ENCODE assay signal across 3 cellular contexts in genomic region chr1:147169171-147169570, GRCh38.
A peak's percentile ranks its signal among the peaks of the same experiment; 100 is the strongest.
TF ChIP-seq lines count a peak whose summit lies in the region.

No MANE protein-coding gene starts in this region.

TF ChIP-seq in IMR-90, 13 proteins besides CTCF, POLR2A, EP300 and RAD21:
- TF ChIP-seq MAZ (IDR thresholded peaks at IDR 0.05; ENCODE audit: borderline replicate concordance, low read depth, low read length) (no peak), NFE2L2 (IDR thresholded peaks at IDR 0.05; ENCODE audit: low read depth, low read length) (no peak), CHD1 (IDR thresholded peaks at IDR 0.05; ENCODE audit: low read depth, low read length) (no peak), MXI1 (IDR thresholded peaks at IDR 0.05; ENCODE audit: borderline replicate concordance, low read depth, low read length) (no peak), RFX5 (IDR thresholded peaks at IDR 0.05; ENCODE audit: low read depth, low read length) (no peak), CEBPB (IDR thresholded peaks at IDR 0.05; ENCODE audit: low read depth, low read length) (no peak), USF2 (IDR thresholded peaks at IDR 0.05; ENCODE audit: low read depth, low read length) (no peak), BHLHE40 (IDR thresholded peaks at IDR 0.05; ENCODE audit: low read depth, low read length) (no peak), ELK1 (IDR thresholded peaks at IDR 0.05; ENCODE audit: borderline replicate concordance, low read depth, low read length) (no peak), MAFK (IDR thresholded peaks at IDR 0.05; ENCODE audit: low read depth, low read length) (no peak), FOS (IDR thresholded peaks at IDR 0.05; ENCODE audit: low read depth, low read length) (no peak), SMC3 (IDR thresholded peaks at IDR 0.05; ENCODE audit: low read depth, low read length) (no peak), RCOR1 (IDR thresholded peaks at IDR 0.05; ENCODE audit: insufficient replicate concordance, low read length) (no peak)

TF ChIP-seq in GM12878, 131 proteins besides CTCF, POLR2A, EP300 and RAD21:
- TF ChIP-seq YY1 (IDR thresholded peaks at IDR 0.05; ENCODE audit: low read depth, low read length) (no peak), RUNX3 (IDR thresholded peaks at IDR 0.05; ENCODE audit: low read length) (no peak), STAT1 (conservative IDR thresholded peaks at IDR 0.05) (no peak), NKRF (conservative IDR thresholded peaks at IDR 0.05) (no peak), NFYA (IDR thresholded peaks at IDR 0.05; ENCODE audit: borderline replicate concordance, low read depth, low read length) (no peak), ZZZ3 (IDR thresholded peaks at IDR 0.05; ENCODE audit: control insufficient read depth, insufficient read length, low read depth) (no peak), FOXK2 (IDR thresholded peaks at IDR 0.05) (no peak), YBX1 (IDR thresholded peaks at IDR 0.05) (no peak), MAX (IDR thresholded peaks at IDR 0.05; ENCODE audit: low read depth, low read length) (no peak), IKZF1 (conservative IDR thresholded peaks at IDR 0.05) (no peak), PAX8 (IDR thresholded peaks at IDR 0.05) (no peak), MEF2B (IDR thresholded peaks at IDR 0.05; ENCODE audit: partially characterized antibody, poor library complexity, severe bottlenecking) (no peak), SMC3 (IDR thresholded peaks at IDR 0.05; ENCODE audit: borderline replicate concordance, low read length) (no peak)

TF ChIP-seq in HepG2, 621 proteins besides CTCF, POLR2A, EP300 and RAD21:
- TF ChIP-seq CHCHD3 (CRISPR knock-in tag; IDR thresholded peaks at IDR 0.05) (no peak), GTF2F1 (IDR thresholded peaks at IDR 0.05; ENCODE audit: low read length) (no peak), BCL6 (CRISPR knock-in tag; IDR thresholded peaks at IDR 0.05) (0 out of 2 replicates have a peak, but pooled peaks have one; percentile 18), CAMTA2 (CRISPR knock-in tag; IDR thresholded peaks at IDR 0.05; ENCODE audit: borderline replicate concordance) (no peak), ZNF598 (CRISPR knock-in tag; IDR thresholded peaks at IDR 0.05; ENCODE audit: borderline replicate concordance) (no peak), SUZ12 (IDR thresholded peaks at IDR 0.05; ENCODE audit: low read depth, low read length) (no peak), TCF7L2 (IDR thresholded peaks at IDR 0.05; ENCODE audit: low read depth, low read length) (no peak), SOX13 (IDR thresholded peaks at IDR 0.05) (no peak), SOX13 (CRISPR knock-in tag; conservative IDR thresholded peaks at IDR 0.05 in 1 of 2, IDR thresholded peaks at IDR 0.05 in 1 of 2) (peak in 1 of 2 experiments; percentile 76; a peak in 2 of 4 replicates), CC2D1A (CRISPR knock-in tag; IDR thresholded peaks at IDR 0.05) (no peak), HMGXB4 (CRISPR knock-in tag; IDR thresholded peaks at IDR 0.05; ENCODE audit: borderline replicate concordance in 1 of 2, low read depth in 1 of 2) (0 out of 4 replicates have a peak, but pooled peaks of 1 of the 2 experiments have one; percentile 3), NONO (IDR thresholded peaks at IDR 0.05) (no peak), NONO (CRISPR knock-in tag; conservative IDR thresholded peaks at IDR 0.05) (no peak), SOX5 (CRISPR knock-in tag; IDR thresholded peaks at IDR 0.05; ENCODE audit: borderline replicate concordance) (peak; percentile 35; the same call in 1 of the 2 replicates), ZNF280D (CRISPR knock-in tag; IDR thresholded peaks at IDR 0.05) (0 out of 2 replicates have a peak, but pooled peaks have one; percentile 7), HMGXB3 (CRISPR knock-in tag; IDR thresholded peaks at IDR 0.05; ENCODE audit: borderline replicate concordance) (no peak), FOXA1 (IDR thresholded peaks at IDR 0.05) (no peak), FOXA1 (CRISPR knock-in tag; IDR thresholded peaks at IDR 0.05) (peak; percentile 49), BRF2 (CRISPR knock-in tag; IDR thresholded peaks at IDR 0.05) (no peak), HNF1A (IDR thresholded peaks at IDR 0.05; ENCODE audit: low read depth) (no peak), HNF1A (CRISPR knock-in tag; IDR thresholded peaks at IDR 0.05; ENCODE audit: borderline replicate concordance) (no peak), YY1 (IDR thresholded peaks at IDR 0.05; ENCODE audit: insufficient read depth, insufficient replicate concordance, low read depth, low read length) (peak; percentile 25), ADNP (CRISPR knock-in tag; IDR thresholded peaks at IDR 0.05) (no peak)
